ENCODE assay signal across 18 cellular contexts in genomic region chr17:13253746-13254410, GRCh38.
"Had no signal": no experiment of that assay in that cellular context is flagged by ENCODE, and none has a peak within 500 bp of the region (broad histone marks: within the 10 kb centered on the region; RNA-seq: fewer than 3 reads in every experiment).

No MANE protein-coding gene starts in this region.

- H3K27me3 ChIP-seq: gastrocnemius medialis, left lung, neural progenitor cell, right lobe of liver, testis, tibial artery had no signal

- H3K36me3 ChIP-seq: gastrocnemius medialis, left lung, neural progenitor cell, right lobe of liver, tibial artery had no signal

- DNase-seq: effector CD4-positive, alpha-beta T cell; gastrocnemius medialis; head of caudate nucleus; kidney; left lung; mesenchymal stem cell; naive thymus-derived CD4-positive, alpha-beta T cell; right lobe of liver; stimulated activated CD4-positive, alpha-beta T cell treated with anti-CD3 and anti-CD28 coated beads, Interleukin-4, amount 100 ng/mL, for 4 hours; stimulated activated naive CD8-positive, alpha-beta T cell treated with anti-CD3 and anti-CD28 coated beads, Interleukin-15, Interleukin-2, amounts not matched to agents 100 U/mL and 50 U/mL, for 24 hours; substantia nigra; testis; tibial artery had no signal

- H3K9me3 ChIP-seq: gastrocnemius medialis, right lobe of liver, testis had no signal

- H3K4me1 ChIP-seq: gastrocnemius medialis, left lung, neural progenitor cell, parathyroid adenoma, right lobe of liver, testis, tibial artery had no signal

- H3K27ac ChIP-seq: dorsolateral prefrontal cortex, gastrocnemius medialis, left lung, neural progenitor cell, parathyroid adenoma, right lobe of liver, testis, tibial artery had no signal

- FAIRE-seq: colon, kidney had no signal

- ATAC-seq: gastrocnemius medialis; left lung; naive thymus-derived CD4-positive, alpha-beta T cell; right lobe of liver; stimulated activated memory B cell treated with anti-CD40 and anti-IgM and Interleukin-4, amounts not matched to agents 10 μg/mL and 1 μg/mL and 100 μg/mL, for 72 hours; stimulated activated naive CD8-positive, alpha-beta T cell treated with anti-CD3 and anti-CD28 coated beads, Interleukin-15, Interleukin-2, amounts not matched to agents 100 U/mL and 50 U/mL, for 24 hours had no signal

- H3K4me3 ChIP-seq: dorsolateral prefrontal cortex, gastrocnemius medialis, left lung, neural progenitor cell, right lobe of liver, testis, tibial artery had no signal
